Comparison of ENCODE assay signal across 11 cellular contexts in genomic region chr20:63479695-63480419, GRCh38. TPM values are rescaled to one million over a fixed set of nuclear protein-coding genes. Genes with fewer than 3 reads are reported as not detected.
DNase-seq lines count a peak whose midpoint lies in the region; ATAC-seq, FAIRE-seq and TF ChIP-seq lines count a peak whose summit lies in the region.
"Not testable (repeated sequence)": the region's sequence is repeated elsewhere in the genome, so short reads cannot be mapped to it uniquely, and the experiment has no call there.
"Had no signal": no experiment of that assay in that cellular context is flagged by ENCODE, and none has a peak within 500 bp of the region (broad histone marks: within the 10 kb centered on the region; RNA-seq: fewer than 3 reads in every experiment).

No MANE protein-coding gene starts in this region.

- H2AFZ ChIP-seq in PC-9; H1 (ENCODE audit: low read length): not testable (repeated sequence)

- H3K4me1 ChIP-seq in PC-9 (replicated peaks; ENCODE audit: insufficient read depth); upper lobe of left lung: not testable (repeated sequence)
- H3K4me1 ChIP-seq in H1 (replicated peaks in 1 of 4; ENCODE audit: control insufficient read depth in 3 of 4, insufficient read depth in 4 of 4, low read length in 3 of 4), result peaks cover 0 to 20% (median 12%) of the 10 kb centered on the region in 4 experiments; a peak in 5 of 7 replicates

- CTCF ChIA-PET in PC-9 (lab: Charles Lee); H1 (lab: Charles Lee; ENCODE audit: partially characterized antibody): not testable (repeated sequence)

- H4K20me1 ChIP-seq in PC-9 (ENCODE audit: insufficient read depth); H1 (replicated peaks in 1 of 2; ENCODE audit: control insufficient read depth in 1 of 2, insufficient read depth in 2 of 2, low read length in 2 of 2): not testable (repeated sequence)

- DNase-seq in COLO668 (lab: John Stamatoyannopoulos, UW; ENCODE audit: unreplicated experiment) (peak; percentile 26), LNCaP clone FGC (ENCODE audit: low read depth) (peak; percentile 83), NCI-H69 (lab: John Stamatoyannopoulos, UW) (peak; percentile 66), PC-9 (peak in 1 of 2 experiments; percentile 66), upper lobe of left lung (peak; percentile 22 to 28)
- not testable (repeated sequence) for DNase-seq in H1 (ENCODE audit: low read depth in 1 of 2, low spot score in 2 of 2)

- H3K9me3 ChIP-seq in PC-9 (ENCODE audit: insufficient read depth, low read depth); H1 (ENCODE audit: insufficient read depth in 2 of 2, low read depth in 1 of 2, low read length in 1 of 2); upper lobe of left lung: not testable (repeated sequence)

- not testable (repeated sequence) for H3K23ac ChIP-seq in H1 (ENCODE audit: insufficient read length)

- BruUV-seq in PC-9 (replicated peaks; lab: Mats Ljungman, UMichigan), result not testable (repeated sequence)

- not testable (repeated sequence) for TF ChIP-seq CTCF in LNCaP clone FGC (IDR thresholded peaks at IDR 0.05; ENCODE audit: control insufficient read depth, extremely low read depth, insufficient read depth); PC-9 (conservative IDR thresholded peaks at IDR 0.05); VCaP (conservative IDR thresholded peaks at IDR 0.05); H1 (IDR thresholded peaks at IDR 0.05; ENCODE audit: control extremely low read depth in 1 of 3, insufficient read depth in 1 of 3, low read depth in 1 of 3, low read length in 3 of 3); upper lobe of left lung (IDR thresholded peaks at IDR 0.05)

- peak overlapping the region; percentile 47 for H3K4me2 ChIP-seq in PC-9
- H3K4me2 ChIP-seq in H1 (ENCODE audit: insufficient read depth in 1 of 2, low read depth in 2 of 2, low read length in 2 of 2), result not testable (repeated sequence)

- H3K14ac ChIP-seq in H1 (ENCODE audit: insufficient read length), result not testable (repeated sequence)

- not testable (repeated sequence) for H3K9ac ChIP-seq in H1 (replicated peaks in 1 of 4; ENCODE audit: extremely low read depth in 1 of 4, low read depth in 3 of 4, low read length in 3 of 4)

- peak overlapping the region; percentile 77; the same call in 1 of the 2 replicates for H2BK12ac ChIP-seq in H1 (ENCODE audit: low read depth, low read length)

- not testable (repeated sequence) for H4K8ac ChIP-seq in H1 (ENCODE audit: extremely low read depth, insufficient read depth, low read length)

- not testable (repeated sequence) for H3K4me3 ChIP-seq in LNCaP clone FGC (ENCODE audit: low read depth, low read length); PC-9; H1 (ENCODE audit: extremely low read depth in 1 of 4, insufficient read depth in 2 of 4, low read depth in 3 of 4, low read length in 4 of 4); upper lobe of left lung

- intact Hi-C loops in PC-9 (cut with micrococcal nuclease; ENCODE audit: unreplicated experiment), result not testable (repeated sequence)

- TF ChIP-seq POLR2A in H1 (IDR thresholded peaks at IDR 0.05; ENCODE audit: control extremely low read depth in 1 of 2, low read depth in 2 of 2, low read length in 2 of 2); upper lobe of left lung (IDR thresholded peaks at IDR 0.05): not testable (repeated sequence)

- H2BK15ac ChIP-seq in H1 (ENCODE audit: low read length), result 0 out of 2 replicates have a peak overlapping the region, but pooled peaks have one; percentile 16

- not testable (repeated sequence) for FAIRE-seq in H1 (lab: Jason Lieb, UNC)

- not testable (repeated sequence) for ATAC-seq in upper lobe of left lung (ENCODE audit: low FRiP score in 2 of 2)

- POLR2A ChIA-PET in PC-9 (lab: Charles Lee; ENCODE audit: unreplicated experiment), result interaction anchor here (0.6 kb wide), 1 partner anchor 76 kb away, joined by 4 read pairs; no protein-coding TSS in a partner anchor
- POLR2A ChIA-PET in H1 (lab: Charles Lee; ENCODE audit: partially characterized antibody), result not testable (repeated sequence)

- not testable (repeated sequence) for H3K36me3 ChIP-seq in PC-9 (ENCODE audit: low read depth); H1 (ENCODE audit: control insufficient read depth in 2 of 4, insufficient read depth in 4 of 4, low read length in 3 of 4); upper lobe of left lung

- not testable (repeated sequence) for H3K56ac ChIP-seq in H1 (replicated peaks; ENCODE audit: insufficient read length, low read depth, low read length)

- peaks cover 69% of the 10 kb centered on the region for H3K27me3 ChIP-seq in PC-9 (ENCODE audit: insufficient read depth, low read depth)
- not testable (repeated sequence) for H3K27me3 ChIP-seq in H1 (replicated peaks in 1 of 4; ENCODE audit: control insufficient read depth in 3 of 4, extremely low read depth in 1 of 4, insufficient read depth in 3 of 4, low read length in 3 of 4)
- peaks cover 0 to 10% (median 0%) of the 10 kb centered on the region in 4 donors for H3K27me3 ChIP-seq in upper lobe of left lung

- not testable (repeated sequence) for H2BK5ac ChIP-seq in H1 (ENCODE audit: low read depth, low read length)

- H3K79me1 ChIP-seq in H1 (ENCODE audit: low read depth, low read length), result not testable (repeated sequence)

- 84% methylated on average over 20 of the region's 32 CpGs; no CpG with 5 or more reads in 1 of the 2 experiments for WGBS in H1 (ENCODE audit: extremely low coverage in 1 of 2, insufficient coverage in 1 of 2, insufficient read length in 1 of 2, insufficient replicate concordance in 2 of 2, low coverage in 1 of 2, low lambda C conversion rate in 2 of 2, missing lambda C conversion rate in 1 of 2), 2 experiments
- WGBS in upper lobe of left lung, 2 donors, result 40 to 56% methylated on average over 25 to 31 of the region's 32 CpGs

- TF ChIP-seq EP300 in H1 (IDR thresholded peaks at IDR 0.05; ENCODE audit: borderline replicate concordance in 1 of 2, low read depth in 2 of 2, low read length in 2 of 2); upper lobe of left lung (IDR thresholded peaks at IDR 0.05): not testable (repeated sequence)

- H4K91ac ChIP-seq in H1 (replicated peaks; ENCODE audit: insufficient read length, low read length), result not testable (repeated sequence)

- not testable (repeated sequence) for H2BK20ac ChIP-seq in H1 (ENCODE audit: low read length)

- not testable (repeated sequence) for H3K27ac ChIP-seq in PC-9; H1 (ENCODE audit: low read depth, low read length); upper lobe of left lung
- H3K27ac ChIP-seq in VCaP, result peak overlapping the region; percentile 69

- not testable (repeated sequence) for H3K9me2 ChIP-seq in PC-9 (ENCODE audit: insufficient read depth)

- not testable (repeated sequence) for TF ChIP-seq RAD21 in H1 (IDR thresholded peaks at IDR 0.05 in 1 of 2, conservative IDR thresholded peaks at IDR 0.05 in 1 of 2; ENCODE audit: low read depth in 2 of 2, low read length in 2 of 2)

- not testable (repeated sequence) for H3K18ac ChIP-seq in H1 (ENCODE audit: extremely low read depth, low read length)

- H3K79me2 ChIP-seq in PC-9 (ENCODE audit: low read depth); H1 (ENCODE audit: control insufficient read depth in 1 of 2, insufficient read depth in 2 of 2, low read length in 2 of 2): not testable (repeated sequence)

- not testable (repeated sequence) for H3K23me2 ChIP-seq in H1 (ENCODE audit: low read depth, low read length)

- not testable (repeated sequence) for H3K4ac ChIP-seq in H1 (replicated peaks; ENCODE audit: insufficient read length, low read depth, low read length)

- peaks cover 15% of the 10 kb centered on the region; the same call in 1 of the 2 replicates for H3F3A ChIP-seq in PC-9 (ENCODE audit: insufficient read depth, low read depth)

- H2AK5ac ChIP-seq in H1 (ENCODE audit: low read depth, low read length), result not testable (repeated sequence)

- H2BK120ac ChIP-seq in H1 (replicated peaks; ENCODE audit: low read depth, low read length), result not testable (repeated sequence)

- H4K5ac ChIP-seq in H1 (ENCODE audit: insufficient read length, low read depth, low read length), result not testable (repeated sequence)

RNA-seq across cellular contexts. Expression of gene KCNQ2, which starts 7.4 kb away (rescaled TPM):
- 0.30 TPM in 1 of 2 replicates, not detected in the other for total RNA-seq in PC-9 (2021)
- 82.6 and 88.6 TPM in 2 replicates for total RNA-seq in H1 (2021; fragmentation: NEBNext Ultra II Directional; extraction: Animal tissue kit (Norgen Biotek cat#: 25700))
- polyA plus RNA-seq in H1 (2011; rRNA removed), result 243 and 277 TPM in 2 replicates
- 174 TPM for polyA plus RNA-seq in H1 (2011; cell fraction: cytosol; rRNA removed)
- polyA plus RNA-seq in H1 (2011; cell fraction: nucleus; rRNA removed), result 206 TPM
- polyA plus RNA-seq in H1 (2012, experiment 1 of 2), result 41.9 to 107 TPM (median 94.0 TPM) in 4 replicates
- polyA plus RNA-seq in H1 (2012, experiment 2 of 2), result 88.7 TPM
- polyA plus RNA-seq in H1 (2013, experiment 1 of 2), result 72.4 TPM
- 73.2 TPM for polyA plus RNA-seq in H1 (2013, experiment 2 of 2)
- 40.5 and 42.0 TPM in 2 replicates for polyA minus RNA-seq in H1 (2011; rRNA and poly(A)+ RNA removed)
- 39.6 TPM for polyA minus RNA-seq in H1 (2011; cell fraction: cytosol; rRNA and poly(A)+ RNA removed)
- polyA minus RNA-seq in H1 (2011; cell fraction: nucleus; rRNA and poly(A)+ RNA removed), result 33.1 TPM
- total RNA-seq in upper lobe of left lung, result under 1 TPM in 1 of 6 donors, not detected in 5; 0.66 TPM
- total RNA-seq: CD4-positive, alpha-beta T cell; HepG2 had no signal
- polyA plus RNA-seq: HepG2 had no signal

RNA-seq across cellular contexts. Expression of gene EEF1A2, which starts 19.0 kb away (rescaled TPM):
- total RNA-seq in PC-9 (2021) (75.2 and 90.2 TPM in 2 replicates), upper lobe of left lung (1 to 10 TPM in 2 of 6 donors, under 1 TPM in 2, not detected in 2; 0.61 to 1.6 (median 1.1) TPM)
- 25.8 and 27.9 TPM in 2 replicates for total RNA-seq in H1 (2021; fragmentation: NEBNext Ultra II Directional; extraction: Animal tissue kit (Norgen Biotek cat#: 25700))
- 7.4 and 17.5 TPM in 2 replicates for polyA plus RNA-seq in H1 (2011; rRNA removed)
- 15.5 TPM for polyA plus RNA-seq in H1 (2011; cell fraction: cytosol; rRNA removed)
- 33.5 TPM for polyA plus RNA-seq in H1 (2011; cell fraction: nucleus; rRNA removed)
- polyA plus RNA-seq in H1 (2012, experiment 1 of 2), result 25.2 to 45.3 TPM (median 39.3 TPM) in 4 replicates
- polyA plus RNA-seq in H1 (2012, experiment 2 of 2), result 22.6 TPM
- 26.8 TPM for polyA plus RNA-seq in H1 (2013, experiment 1 of 2)
- polyA plus RNA-seq in H1 (2013, experiment 2 of 2), result 25.5 TPM
- 6.0 and 11.9 TPM in 2 replicates for polyA minus RNA-seq in H1 (2011; rRNA and poly(A)+ RNA removed)
- 20.6 TPM for polyA minus RNA-seq in H1 (2011; cell fraction: cytosol; rRNA and poly(A)+ RNA removed)
- 13.6 TPM for polyA minus RNA-seq in H1 (2011; cell fraction: nucleus; rRNA and poly(A)+ RNA removed)
- polyA plus RNA-seq: GM12878, IgD-negative memory B cell had no signal

RNA-seq across cellular contexts. Expression of gene PPDPF, which starts 40.7 kb away (rescaled TPM):
- total RNA-seq in PC-9 (2021) (243 and 253 TPM in 2 replicates), upper lobe of left lung (100 to 1,000 TPM in 5 of 6 donors, 10 to 100 TPM in 1; 91.1 to 468 (median 416) TPM)
- total RNA-seq in H1 (2021; fragmentation: NEBNext Ultra II Directional; extraction: Animal tissue kit (Norgen Biotek cat#: 25700)), result 125 and 138 TPM in 2 replicates
- 30.5 and 49.9 TPM in 2 replicates for polyA plus RNA-seq in H1 (2011; rRNA removed)
- polyA plus RNA-seq in H1 (2011; cell fraction: cytosol; rRNA removed), result 13.6 TPM
- 40.2 TPM for polyA plus RNA-seq in H1 (2011; cell fraction: nucleus; rRNA removed)
- 38.8 to 127 TPM (median 112 TPM) in 4 replicates for polyA plus RNA-seq in H1 (2012, experiment 1 of 2)
- 66.7 TPM for polyA plus RNA-seq in H1 (2012, experiment 2 of 2)
- polyA plus RNA-seq in H1 (2013, experiment 1 of 2), result 147 TPM
- 151 TPM for polyA plus RNA-seq in H1 (2013, experiment 2 of 2)
- polyA minus RNA-seq in H1 (2011; rRNA and poly(A)+ RNA removed), result 2.8 and 4.9 TPM in 2 replicates
- polyA minus RNA-seq in H1 (2011; cell fraction: cytosol; rRNA and poly(A)+ RNA removed), result 109 TPM
- polyA minus RNA-seq in H1 (2011; cell fraction: nucleus; rRNA and poly(A)+ RNA removed), result 58.7 TPM

RNA-seq across cellular contexts. Expression of gene PTK6, which starts 57.3 kb away (rescaled TPM):
- 12.9 and 13.3 TPM in 2 replicates for total RNA-seq in PC-9 (2021)
- total RNA-seq in H1 (2021; fragmentation: NEBNext Ultra II Directional; extraction: Animal tissue kit (Norgen Biotek cat#: 25700)), result 0.17 and 0.19 TPM in 2 replicates
- polyA plus RNA-seq in H1 (2011; rRNA removed), result 0.12 and 0.30 TPM in 2 replicates
- 0.27 TPM for polyA plus RNA-seq in H1 (2011; cell fraction: cytosol; rRNA removed)
- 0.67 TPM for polyA plus RNA-seq in H1 (2011; cell fraction: nucleus; rRNA removed)
- polyA plus RNA-seq in H1 (2012, experiment 1 of 2), result 0.32 to 0.41 TPM (median 0.40 TPM) in 4 replicates
- polyA plus RNA-seq in H1 (2012, experiment 2 of 2), result 0.25 TPM
- polyA plus RNA-seq in H1 (2013, experiment 1 of 2), result 0.08 TPM
- polyA plus RNA-seq in H1 (2013, experiment 2 of 2), result 0.07 TPM
- polyA minus RNA-seq in H1 (2011; rRNA and poly(A)+ RNA removed), result 0.12 TPM in 1 of 2 replicates, not detected in the other
- polyA minus RNA-seq in H1 (2011; cell fraction: cytosol; rRNA and poly(A)+ RNA removed), result 0.37 TPM
- polyA minus RNA-seq in H1 (2011; cell fraction: nucleus; rRNA and poly(A)+ RNA removed), result 0.20 TPM
- 1 to 10 TPM; 3.3 to 9.8 (median 6.0) TPM for total RNA-seq in upper lobe of left lung
- total RNA-seq: HepG2 had no signal

Comparison
In these comparisons a context has a peak if more than half of its experiments do, and no peak if none do; other contexts are left out.
1. RNA of gene KCNQ2, which starts 7.4 kb away (total RNA-seq): 82.6 to 88.6 TPM in H1; 0.30 TPM in PC-9 and 0.66 TPM in upper lobe of left lung; every median in the first group is over 10 times any median in the second.
2. RNA of gene EEF1A2, which starts 19.0 kb away (total RNA-seq): 75.2 to 90.2 TPM in PC-9 and 25.8 to 27.9 TPM in H1; 0.61 to 1.6 TPM in upper lobe of left lung; every median in the first group is over 10 times any median in the second.